36 cellular contexts compared by ENCODE assay signal in the genomic region with DNA sequence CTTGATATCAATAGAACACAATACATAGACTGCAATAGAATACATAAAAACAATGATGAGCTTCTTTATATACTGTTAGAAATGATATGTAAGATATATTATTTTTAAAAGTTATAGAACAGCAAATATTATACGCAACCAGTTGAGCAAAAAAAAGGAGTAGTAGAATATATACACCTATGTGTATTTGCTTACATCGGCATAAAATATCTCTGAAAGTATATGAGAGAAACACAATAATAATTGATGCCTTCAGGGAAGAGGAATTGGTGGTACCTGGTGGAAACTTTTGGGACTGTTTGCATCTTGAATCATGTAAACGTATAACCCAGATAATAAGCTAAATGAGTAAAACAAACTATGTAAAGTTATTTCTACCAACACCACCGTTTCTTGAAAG.
"Had no signal": no experiment of that assay in that cellular context is flagged by ENCODE, and none has a peak within 500 bp of the region (broad histone marks: within the 10 kb centered on the region; RNA-seq: fewer than 3 reads in every experiment).

No MANE protein-coding gene starts in this region.

- H3K27me3 Mint-ChIP-seq: activated CD4-positive, alpha-beta memory T cell treated with anti-CD3 and anti-CD28 coated beads for 36 hours; activated CD4-positive, alpha-beta T cell treated with anti-CD3 and anti-CD28 coated beads, Interleukin-2, amount 10 ng/mL, durations not matched to agents 24 days and 14 days; activated CD8-positive, alpha-beta T cell treated with anti-CD3 and anti-CD28 coated beads for 36 hours; activated T-helper 17 cell treated with anti-CD3 and anti-CD28 coated beads, Interleukin-2, amount 50 U/mL, for 72 hours had no signal

- ATAC-seq: activated CD8-positive, alpha-beta T cell treated with anti-CD3 and anti-CD28 coated beads for 36 hours; activated naive CD4-positive, alpha-beta T cell treated with anti-CD3 and anti-CD28 coated beads, Interleukin-2, amount 50 U/mL, for 72 hours; activated T-cell treated with anti-CD3 and anti-CD28 coated beads, Interleukin-2, amount 50 U/mL, for 4 hours; activated T-cell treated with anti-CD3 and anti-CD28 coated beads, Interleukin-2, amount 50 U/mL, for 72 hours; activated T-helper 17 cell treated with anti-CD3 and anti-CD28 coated beads, Interleukin-2, amount 50 U/mL, for 72 hours; body of pancreas had no signal

- H3K4me3 ChIP-seq: adrenal gland, body of pancreas, breast epithelium had no signal

- H3K4me1 ChIP-seq: breast epithelium had no signal

- FAIRE-seq: astrocyte, TTC549 had no signal

- H3K27me3 ChIP-seq: adrenal gland, body of pancreas, brain microvascular endothelial cell, breast epithelium had no signal

- H3K27ac ChIP-seq: adrenal gland, body of pancreas, brain microvascular endothelial cell, breast epithelium, VCaP had no signal

- H3K9me3 ChIP-seq: adrenal gland, body of pancreas, breast epithelium had no signal

- DNase-seq: activated B cell treated with CpG ODN at 0.5 μM for 24 hours; activated CD4-positive, alpha-beta memory T cell treated with anti-CD3 and anti-CD28 coated beads for 36 hours; activated CD4-positive, alpha-beta T cell treated with anti-CD3 and anti-CD28 coated beads for 4 hours; activated CD4-positive, alpha-beta T cell treated with anti-CD3 and anti-CD28 coated beads, Interleukin-2, amount 10 ng/mL, durations not matched to agents 24 days and 14 days; activated CD4-positive, alpha-beta T cell treated with anti-CD3 and anti-CD28 coated beads, Interleukin-2, amount 50 U/mL, for 1 hour; activated CD4-positive, alpha-beta T cell treated with anti-CD3 and anti-CD28 coated beads, Interleukin-2, amount 50 U/mL, for 4 hours; activated CD4-positive, CD25-positive, alpha-beta regulatory T cell treated with anti-CD3 and anti-CD28 coated beads, Interleukin-2, amount 50 U/mL, for 72 hours; activated CD8-positive, alpha-beta memory T cell treated with anti-CD3 and anti-CD28 coated beads, Interleukin-2, amount 50 U/mL, for 4 hours; activated CD8-positive, alpha-beta T cell treated with anti-CD3 and anti-CD28 coated beads for 36 hours; activated effector memory CD4-positive, alpha-beta T cell treated with anti-CD3 and anti-CD28 coated beads, Interleukin-2, amount 50 U/mL, for 16 hours; activated gamma-delta T cell treated with Interleukin-2 at 50 U/mL for 16 hours; activated naive CD4-positive, alpha-beta T cell; activated naive CD4-positive, alpha-beta T cell treated with anti-CD3 and anti-CD28 coated beads for 36 hours; activated naive CD4-positive, alpha-beta T cell treated with anti-CD3 and anti-CD28 coated beads, Interleukin-2, amount 50 U/mL, for 16 hours; activated naive CD8-positive, alpha-beta T cell treated with anti-CD3 and anti-CD28 coated beads for 36 hours; activated T-cell treated with anti-CD3 and anti-CD28 coated beads for 4 hours; activated T-cell treated with anti-CD3 and anti-CD28 coated beads, Interleukin-2, amount 50 U/mL, for 1 hour; activated T-cell treated with anti-CD3 and anti-CD28 coated beads, Interleukin-2, amount 50 U/mL, for 4 hours; activated T-cell treated with anti-CD3 and anti-CD28 coated beads, Interleukin-2, amount 50 U/mL, for 72 hours; adrenal gland; amniotic stem cell; aorta; body of pancreas; brain microvascular endothelial cell; central memory CD4-positive, alpha-beta T cell; T-helper 2 cell; T-helper 9 cell had no signal

- H3K36me3 ChIP-seq: adrenal gland, brain microvascular endothelial cell, breast epithelium had no signal

- H3K4me3 Mint-ChIP-seq: activated B cell treated with CpG ODN at 0.5 μM for 24 hours; activated CD4-positive, alpha-beta memory T cell treated with anti-CD3 and anti-CD28 coated beads for 36 hours; activated CD4-positive, alpha-beta T cell treated with anti-CD3 and anti-CD28 coated beads, Interleukin-2, amount 10 ng/mL, durations not matched to agents 24 days and 14 days; activated CD8-positive, alpha-beta T cell treated with anti-CD3 and anti-CD28 coated beads for 36 hours; activated naive CD4-positive, alpha-beta T cell treated with anti-CD3 and anti-CD28 coated beads for 36 hours; activated naive CD8-positive, alpha-beta T cell treated with anti-CD3 and anti-CD28 coated beads for 36 hours; activated T-cell treated with anti-CD3 and anti-CD28 coated beads, Interleukin-2, amount 50 U/mL, for 4 hours; activated T-cell treated with anti-CD3 and anti-CD28 coated beads, Interleukin-2, amount 50 U/mL, for 72 hours; activated T-helper 1 cell treated with anti-CD3 and anti-CD28 coated beads, Interleukin-12 subunit alpha, Interleukin-12 subunit beta, Interleukin-2, Interleukin-4 antibody, amounts not matched to agents 30 ng/mL and 10 ng/mL and 1 ng/mL, durations not matched to agents 14 hours and 24 hours and 36 hours; activated T-helper 17 cell treated with anti-CD3 and anti-CD28 coated beads, Interleukin-2, amount 50 U/mL, for 72 hours; T-helper 1 cell treated with Interleukin-12 subunit alpha and Interleukin-12 subunit beta and Interleukin-4 antibody, amounts not matched to agents 30 μg/mL and 1 μg/mL, for 36 hours; T-helper 2 cell treated with Interferon-gamma antibody and Interleukin-4, amounts not matched to agents 5 μg/mL and 100 μg/mL, for 36 hours had no signal

- H3K4me1 Mint-ChIP-seq: activated B cell treated with CpG ODN at 0.5 μM for 24 hours; activated CD4-positive, alpha-beta T cell treated with anti-CD3 and anti-CD28 coated beads, Interleukin-2, amount 10 ng/mL, durations not matched to agents 24 days and 14 days; activated naive CD8-positive, alpha-beta T cell treated with anti-CD3 and anti-CD28 coated beads for 36 hours; activated T-helper 17 cell treated with anti-CD3 and anti-CD28 coated beads, Interleukin-2, amount 50 U/mL, for 72 hours had no signal

- H3K27ac Mint-ChIP-seq: activated B cell treated with CpG ODN at 0.5 μM for 24 hours; activated CD4-positive, alpha-beta memory T cell treated with anti-CD3 and anti-CD28 coated beads for 36 hours; activated CD4-positive, alpha-beta T cell treated with anti-CD3 and anti-CD28 coated beads, Interleukin-2, amount 10 ng/mL, durations not matched to agents 24 days and 14 days; activated CD8-positive, alpha-beta T cell treated with anti-CD3 and anti-CD28 coated beads for 36 hours; activated naive CD4-positive, alpha-beta T cell treated with anti-CD3 and anti-CD28 coated beads for 36 hours; activated naive CD4-positive, alpha-beta T cell treated with anti-CD3 and anti-CD28 coated beads, Interleukin-2, amount 50 U/mL, for 72 hours; activated naive CD8-positive, alpha-beta T cell treated with anti-CD3 and anti-CD28 coated beads for 36 hours; activated T-cell treated with anti-CD3 and anti-CD28 coated beads, Interleukin-2, amount 50 U/mL, for 72 hours; activated T-helper 1 cell treated with anti-CD3 and anti-CD28 coated beads, Interleukin-12 subunit alpha, Interleukin-12 subunit beta, Interleukin-2, Interleukin-4 antibody, amounts not matched to agents 30 ng/mL and 10 ng/mL and 1 ng/mL, durations not matched to agents 14 hours and 24 hours and 36 hours; activated T-helper 17 cell treated with anti-CD3 and anti-CD28 coated beads, Interleukin-2, amount 50 U/mL, for 72 hours; T-helper 1 cell treated with Interleukin-12 subunit alpha and Interleukin-12 subunit beta and Interleukin-4 antibody, amounts not matched to agents 30 μg/mL and 1 μg/mL, for 36 hours; T-helper 2 cell treated with Interferon-gamma antibody and Interleukin-4, amounts not matched to agents 5 μg/mL and 100 μg/mL, for 36 hours had no signal
